In genomic region chr7:99143853-99144672, GRCh38 we compare ENCODE assay signal across 8 cellular contexts. TPM values are rescaled to one million over a fixed set of nuclear protein-coding genes. Genes with fewer than 3 reads are reported as not detected.
DNase-seq lines count a peak whose midpoint lies in the region; ATAC-seq and TF ChIP-seq lines count a peak whose summit lies in the region.

SMURF1 (minus strand) TSS chr7:99144108; CDS start chr7:99143780, 328 bp downstream.

- 3% methylated on average over 9 of the region's 94 CpGs for WGBS in suprapubic skin

- peak; percentile 92 for TF ChIP-seq POLR2A in Raji (IDR thresholded peaks at IDR 0.05; ENCODE audit: insufficient read depth, low read depth, low read length)
- TF ChIP-seq POLR2A in suprapubic skin (IDR thresholded peaks at IDR 0.05), result peak in 1 of 2 donors; percentile 45

- no peaks in the 10 kb centered on the region for H3K9me3 ChIP-seq in HUES48 (ENCODE audit: control insufficient read depth, insufficient read depth, low read length)
- no peaks in the 10 kb centered on the region for H3K9me3 ChIP-seq in suprapubic skin

- H3K36me3 ChIP-seq in HUES48 (ENCODE audit: control insufficient read depth, insufficient read depth, low read length) (no peaks in the 10 kb centered on the region), suprapubic skin (no peaks in the 10 kb centered on the region)

- peak within 1 kb of the TSS; percentile 94 for H3K27ac ChIP-seq in HUES48 (ENCODE audit: low read depth, low read length)
- peak within 1 kb of the TSS; percentile 100 for H3K27ac ChIP-seq in suprapubic skin

- TF ChIP-seq EP300 in suprapubic skin (IDR thresholded peaks at IDR 0.05), result no peak

- ATAC-seq in GM21367 (IDR thresholded peaks at IDR 0.05; ENCODE audit: unreplicated experiment), result peak; percentile 61

- H3K9ac ChIP-seq in HUES48 (ENCODE audit: low read depth, low read length), result peak within 1 kb of the TSS; percentile 72

- TF ChIP-seq CTCF in suprapubic skin (IDR thresholded peaks at IDR 0.05), result no peak

- peak within 1 kb of the TSS; percentile 73 for H3K4me3 ChIP-seq in HUES48 (ENCODE audit: low read depth, low read length)
- H3K4me3 ChIP-seq in suprapubic skin, result peak within 1 kb of the TSS; percentile 100

- H3K4me1 ChIP-seq in HUES48 (ENCODE audit: control insufficient read depth, insufficient read depth, low read length), result peaks cover 30% of the 10 kb centered on the region
- peaks cover 40% of the 10 kb centered on the region for H3K4me1 ChIP-seq in suprapubic skin

- no peaks in the 10 kb centered on the region for H3K27me3 ChIP-seq in HUES48 (ENCODE audit: control insufficient read depth, insufficient read depth, low read length)
- no peaks in the 10 kb centered on the region for H3K27me3 ChIP-seq in suprapubic skin

- DNase-seq in DMS153 treated with DMSO at 0.1 percent for 48 hours (lab: John Stamatoyannopoulos, UW; ENCODE audit: unreplicated experiment) (peak; percentile 58), glomerular endothelial cell (ENCODE audit: extremely low read depth, low read depth, low spot score) (no peak), occipital lobe (lab: John Stamatoyannopoulos, UW) (peak; percentile 35), suprapubic skin (ENCODE audit: low spot score in 2 of 2) (peak; percentile 84 to 87)
- DNase-seq in activated naive CD4-positive, alpha-beta T cell treated with anti-CD3 and anti-CD28 coated beads, Interleukin-2, amount 50 U/mL, for 16 hours, result peak; percentile 72

RNA-seq across cellular contexts. Expression of gene SMURF1, which starts in this region (rescaled TPM):
- total RNA-seq in glomerular endothelial cell (17.3 and 25.0 TPM in 2 replicates), occipital lobe (24.6 TPM), suprapubic skin (10 to 100 TPM; 26.9 to 74.9 (median 30.2) TPM)
